ENCODE assay signal across 9 cellular contexts in the genomic region with DNA sequence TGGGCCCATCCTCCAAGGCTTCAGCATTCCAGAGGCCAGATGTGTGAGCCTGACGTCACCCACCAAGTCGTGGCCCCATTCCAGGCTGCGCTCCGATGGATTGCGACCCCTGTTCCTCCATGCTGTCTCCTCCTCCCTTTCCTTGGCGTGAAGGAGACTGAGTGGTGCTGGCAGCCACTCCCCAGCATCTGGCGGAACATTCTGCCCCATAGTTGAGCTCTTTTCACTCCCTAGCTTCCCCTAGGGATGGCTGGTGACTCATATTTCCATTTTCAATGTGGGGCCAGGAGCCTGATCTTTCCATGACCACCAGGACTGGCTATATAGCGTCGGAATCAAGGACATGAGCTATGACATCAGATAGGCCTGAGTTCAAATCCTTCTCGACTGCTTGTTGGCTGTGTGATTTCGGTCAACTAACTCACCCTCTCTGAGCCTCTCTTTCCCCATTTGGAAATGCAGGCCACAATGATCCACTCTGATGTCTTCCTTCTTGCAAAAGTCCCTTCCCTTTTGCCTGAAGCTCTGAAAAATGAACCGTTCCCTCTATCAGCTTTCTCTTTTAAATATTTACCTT. TPM values are rescaled to one million over a fixed set of nuclear protein-coding genes. Genes with fewer than 3 reads are reported as not detected.
DNase-seq lines count a peak whose midpoint lies in the region; TF ChIP-seq lines count a peak whose summit lies in the region.
"Had no signal": no experiment of that assay in that cellular context is flagged by ENCODE, and none has a peak within 500 bp of the region (broad histone marks: within the 10 kb centered on the region; RNA-seq: fewer than 3 reads in every experiment).

No MANE protein-coding gene starts in this region.

- no peak overlapping the region for H3K4me3 ChIP-seq in BJ (ENCODE audit: low read depth, low read length)
- H3K4me3 ChIP-seq in SJCRH30, result no peak overlapping the region
- no peak overlapping the region for H3K4me3 ChIP-seq in osteoblast (ENCODE audit: insufficient read depth, low read length)

- POLR2A ChIA-PET in BJ (lab: Charles Lee), result interaction anchor here (0.6 to 1.3 kb wide), 3 partner anchors 18 to 657 kb away, joined by 3 to 7 read pairs (median 4); no protein-coding TSS in a partner anchor

- H3K27ac ChIP-seq in SJCRH30 (no peak overlapping the region), osteoblast (ENCODE audit: low read depth, low read length) (peak overlapping the region; percentile 93)

- CTCF ChIA-PET in BJ (lab: Yijun Ruan, JAX), result interaction anchor here (0.7 to 4.8 kb wide), 5 partner anchors 18 to 136 kb away, joined by 3 to 19 read pairs (median 6); a partner anchor contains a TSS

- H3K4me1 ChIP-seq in SJCRH30, result peaks cover 20% of the 10 kb centered on the region
- H3K4me1 ChIP-seq in osteoblast (ENCODE audit: insufficient read depth, low read length), result peaks cover 63% of the 10 kb centered on the region

- peak overlapping the region; percentile 17 for H3K4me2 ChIP-seq in osteoblast (ENCODE audit: insufficient read depth, low read length)

- H4K20me1 ChIP-seq in osteoblast (ENCODE audit: insufficient read depth, low read length), result no peaks in the 10 kb centered on the region

- TF ChIP-seq CTCF in BJ (IDR thresholded peaks at IDR 0.05; ENCODE audit: insufficient read depth, low read depth, low read length) (peak; percentile 12; the same call in 1 of the 2 replicates), osteoblast (IDR thresholded peaks at IDR 0.05; ENCODE audit: extremely low read depth, low read depth, low read length) (no peak)

- DNase-seq in BJ (ENCODE audit: low read depth) (peak; percentile 96), SJCRH30 (peak; percentile 69 to 73), globus pallidus (ENCODE audit: low spot score) (peak; percentile 31), osteoblast (ENCODE audit: insufficient read length, low spot score, missing footprints) (peak; percentile 94), HUDEP-2 (lab: John Stamatoyannopoulos, UW; ENCODE audit: unreplicated experiment in 76 of 76) (no peak), iPS-NIHi11 (ENCODE audit: low spot score) (no peak), KBM-7 (no peak)
- DNase-seq in activated CD4-positive, alpha-beta T cell treated with anti-CD3 and anti-CD28 coated beads, Interleukin-2, amount 50 U/mL, for 4 hours, result no peak
- DNase-seq: Calu3 had no signal

- H3K27me3 ChIP-seq in BJ (ENCODE audit: control insufficient read depth, insufficient read depth, low read length) (no peaks in the 10 kb centered on the region), SJCRH30 (no peaks in the 10 kb centered on the region), osteoblast (ENCODE audit: insufficient read depth, low read length) (no peaks in the 10 kb centered on the region)

- peak overlapping the region; percentile 4 for H2AFZ ChIP-seq in osteoblast (ENCODE audit: low read length)

- H3K36me3 ChIP-seq in BJ (ENCODE audit: control insufficient read depth, insufficient read depth, low read length) (no peaks in the 10 kb centered on the region), SJCRH30 (no peaks in the 10 kb centered on the region), osteoblast (ENCODE audit: insufficient read depth, low read length) (no peaks in the 10 kb centered on the region)

- no peaks in the 10 kb centered on the region for H3K9me3 ChIP-seq in SJCRH30 (replicated peaks)
- H3K9me3 ChIP-seq in osteoblast (ENCODE audit: low read depth, low read length), result no peaks in the 10 kb centered on the region

- no peaks in the 10 kb centered on the region for H3K79me2 ChIP-seq in osteoblast (ENCODE audit: insufficient read depth, low read length)

- in situ Hi-C loops in KBM-7 (cut with MboI; ENCODE audit: low pct_unique_long_range_greater_than_20kb, low sequenced_read_pairs), result no loop called here

RNA-seq across cellular contexts. Expression of a gene that starts 24.5 kb away (rescaled TPM):
- 252 and 432 TPM in 2 replicates for polyA plus RNA-seq in BJ (2011; rRNA removed)
- polyA minus RNA-seq in BJ (2011; rRNA and poly(A)+ RNA removed), result 275 and 403 TPM in 2 replicates
- 18.1 and 19.4 TPM in 2 replicates for total RNA-seq in SJCRH30 (2014; rRNA removed; shearing (Covaris generic))
- 69.2 and 74.6 TPM in 2 replicates for total RNA-seq in osteoblast

RNA-seq across cellular contexts. Expression of a gene that starts 38.6 kb away (rescaled TPM):
- 173 and 216 TPM in 2 replicates for polyA plus RNA-seq in BJ (2011; rRNA removed)
- polyA minus RNA-seq in BJ (2011; rRNA and poly(A)+ RNA removed), result 173 and 209 TPM in 2 replicates
- 77.4 and 83.4 TPM in 2 replicates for total RNA-seq in SJCRH30 (2014; rRNA removed; shearing (Covaris generic))
- 109 and 128 TPM in 2 replicates for total RNA-seq in osteoblast

Comparison
In these comparisons a context has a peak if more than half of its experiments do, and no peak if none do; other contexts are left out.
1. DNase-seq: peak in BJ (single experiment), SJCRH30 (2 of 2), globus pallidus (single experiment) and osteoblast (single experiment); none in HUDEP-2 (0 of 76), activated CD4-positive, alpha-beta T cell treated with anti-CD3 and anti-CD28 coated beads, Interleukin-2, amount 50 U/mL, for 4 hours (0 of 2), iPS-NIHi11 (single experiment) and KBM-7 (single experiment).